ENCODE assay signal across 1 cellular context in genomic region chr16:787978-788398, GRCh38.
A peak's percentile ranks its signal among the peaks of the same experiment; 100 is the strongest.
TF ChIP-seq lines count a peak whose summit lies in the region.

Gene RPUSD1 (minus strand): TSS chr16:788381. CDS start chr16:787737, 644 bp downstream.

TF ChIP-seq in HepG2, 621 proteins besides CTCF, POLR2A, EP300 and RAD21 (continued from another document and continues in another):
- TF ChIP-seq ZNF646 (CRISPR knock-in tag; IDR thresholded peaks at IDR 0.05): no peak
- TF ChIP-seq TBX2 (CRISPR knock-in tag; IDR thresholded peaks at IDR 0.05; ENCODE audit: borderline replicate concordance): no peak
- no peak for TF ChIP-seq FOXC1 (CRISPR knock-in tag; IDR thresholded peaks at IDR 0.05; ENCODE audit: borderline replicate concordance)
- TF ChIP-seq UBTF (CRISPR knock-in tag; IDR thresholded peaks at IDR 0.05): peak; percentile 48; the same call in 1 of the 2 replicates
- TF ChIP-seq DMTF1 (CRISPR knock-in tag; IDR thresholded peaks at IDR 0.05): no peak
- no peak for TF ChIP-seq ZNF337 (CRISPR knock-in tag; IDR thresholded peaks at IDR 0.05; ENCODE audit: borderline replicate concordance, low read depth)
- TF ChIP-seq DBP (CRISPR knock-in tag; IDR thresholded peaks at IDR 0.05; ENCODE audit: not compliant biosample characterization): no peak
- no peak for TF ChIP-seq MIXL1 (CRISPR knock-in tag; IDR thresholded peaks at IDR 0.05)
- TF ChIP-seq ZNF333 (CRISPR knock-in tag; IDR thresholded peaks at IDR 0.05; ENCODE audit: borderline replicate concordance): no peak
- no peak for TF ChIP-seq ASH2L (IDR thresholded peaks at IDR 0.05; ENCODE audit: insufficient read length, low read depth, low read length)
- TF ChIP-seq HDAC1 (CRISPR knock-in tag; IDR thresholded peaks at IDR 0.05): no peak
- TF ChIP-seq ARID4A (CRISPR knock-in tag; IDR thresholded peaks at IDR 0.05; ENCODE audit: borderline replicate concordance): peak; percentile 11; the same call in 1 of the 2 replicates
- TF ChIP-seq KDM2A (CRISPR knock-in tag; IDR thresholded peaks at IDR 0.05; ENCODE audit: borderline replicate concordance, low read depth): no peak
- no peak for TF ChIP-seq ZNF276 (CRISPR knock-in tag; IDR thresholded peaks at IDR 0.05; ENCODE audit: low read depth)
- no peak for TF ChIP-seq ZNF691 (CRISPR knock-in tag; IDR thresholded peaks at IDR 0.05; ENCODE audit: borderline replicate concordance, low read depth)
- no peak for TF ChIP-seq ZNF296 (CRISPR knock-in tag; conservative IDR thresholded peaks at IDR 0.05)
- peak; percentile 49; the same call in 1 of the 2 replicates for TF ChIP-seq RBFOX2 (IDR thresholded peaks at IDR 0.05; ENCODE audit: low read depth, low read length)
- TF ChIP-seq CSRNP1 (CRISPR knock-in tag; IDR thresholded peaks at IDR 0.05): no peak
- TF ChIP-seq POLR2G (IDR thresholded peaks at IDR 0.05; ENCODE audit: low read depth, low read length): peak; percentile 64
- 0 out of 2 replicates have a peak, but pooled peaks have one; percentile 16 for TF ChIP-seq SMAD1 (CRISPR knock-in tag; IDR thresholded peaks at IDR 0.05; ENCODE audit: borderline replicate concordance, low read depth)
- TF ChIP-seq ZBTB33 (CRISPR knock-in tag; IDR thresholded peaks at IDR 0.05): no peak
- TF ChIP-seq SIN3A (IDR thresholded peaks at IDR 0.05; ENCODE audit: borderline replicate concordance, low read depth, low read length): peak; percentile 17; the same call in 1 of the 2 replicates
- peak; percentile 12 for TF ChIP-seq HNRNPLL (IDR thresholded peaks at IDR 0.05; ENCODE audit: low read depth, low read length, poor library complexity, severe bottlenecking)
- TF ChIP-seq ZNF761 (CRISPR knock-in tag; conservative IDR thresholded peaks at IDR 0.05): 0 out of 2 replicates have a peak, but pooled peaks have one; percentile 9
- no peak for TF ChIP-seq ZNF788 (CRISPR knock-in tag; IDR thresholded peaks at IDR 0.05; ENCODE audit: borderline replicate concordance)
- TF ChIP-seq KAT8 (CRISPR knock-in tag; IDR thresholded peaks at IDR 0.05): 0 out of 2 replicates have a peak, but pooled peaks have one; percentile 5
- no peak for TF ChIP-seq FOXA1 (IDR thresholded peaks at IDR 0.05)
- TF ChIP-seq FOXA1 (CRISPR knock-in tag; IDR thresholded peaks at IDR 0.05): no peak
- TF ChIP-seq REL (CRISPR knock-in tag; conservative IDR thresholded peaks at IDR 0.05): peak; percentile 22; the same call in 1 of the 2 replicates
- no peak for TF ChIP-seq RFXANK (CRISPR knock-in tag; IDR thresholded peaks at IDR 0.05)
- TF ChIP-seq ZFX (CRISPR knock-in tag; IDR thresholded peaks at IDR 0.05; ENCODE audit: low read depth): peak; percentile 83
- peak; percentile 10 for TF ChIP-seq PHF8 (CRISPR knock-in tag; IDR thresholded peaks at IDR 0.05)
- TF ChIP-seq SKI (IDR thresholded peaks at IDR 0.05; ENCODE audit: partially characterized antibody): no peak
- TF ChIP-seq CHCHD3 (CRISPR knock-in tag; IDR thresholded peaks at IDR 0.05): no peak
